ENCODE assay signal across 8 cellular contexts in genomic region chr7:32496052-32496813, GRCh38. TPM values are rescaled to one million over a fixed set of nuclear protein-coding genes. Genes with fewer than 3 reads are reported as not detected.
DNase-seq lines count a peak whose midpoint lies in the region; ATAC-seq, FAIRE-seq and TF ChIP-seq lines count a peak whose summit lies in the region.

No MANE protein-coding gene starts in this region.

- TF ChIP-seq CTCF in AG09309 (IDR thresholded peaks at IDR 0.05; ENCODE audit: control insufficient read depth, insufficient read depth, low read depth, low read length, missing control alignments), result no peak
- TF ChIP-seq CTCF in fibroblast of villous mesenchyme (IDR thresholded peaks at IDR 0.05; ENCODE audit: insufficient read depth, low read depth, low read length), result no peak
- TF ChIP-seq CTCF in sigmoid colon (IDR thresholded peaks at IDR 0.05), result no peak

- H3K27ac ChIP-seq in sigmoid colon, result peak overlapping the region; percentile 92 to 99 (median 97)

- no peak for FAIRE-seq in GM12891 (lab: Jason Lieb, UNC)

- DNase-seq in AG09309 (ENCODE audit: low read depth) (no peak), fibroblast of villous mesenchyme (ENCODE audit: low read depth) (no peak), sigmoid colon (no peak), GM12891 (ENCODE audit: insufficient read length, low spot score) (no peak), SKM-1 treated with dmso at 0.1 percent for 144 hours (lab: John Stamatoyannopoulos, UW; ENCODE audit: unreplicated experiment) (no peak)
- DNase-seq in stimulated activated CD4-positive, alpha-beta T cell treated with anti-CD3 and anti-CD28 coated beads, Interleukin-15, amount 100 ng/mL, for 24 hours, result no peak

- peak; percentile 1 for ATAC-seq in GM21381 (IDR thresholded peaks at IDR 0.05; ENCODE audit: unreplicated experiment)
- peak; percentile 38; the same call in 2 of the 3 replicates for ATAC-seq in SK-N-SH treated with all-trans-retinoic acid at 6 μM for 48 hours

- 4 to 5% methylated on average over 10 of the region's 10 CpGs for WGBS in sigmoid colon, 2 donors

- no peaks in the 10 kb centered on the region for H3K27me3 ChIP-seq in sigmoid colon

- H3K4me3 ChIP-seq in AG09309 (ENCODE audit: control insufficient read depth, low read depth, low read length) (peak overlapping the region; percentile 97), fibroblast of villous mesenchyme (ENCODE audit: low read depth, low read length) (peak overlapping the region; percentile 94), sigmoid colon (peak overlapping the region; percentile 79 to 99 (median 94))

- H3K36me3 ChIP-seq in sigmoid colon, result no peaks in the 10 kb centered on the region

- intact Hi-C loops in sigmoid colon (cut with DNase I), result loop anchor here (5.0 to 10.0 kb wide), 4 partner anchors 89 to 631 kb away; partner anchors contain the start of genes BBS9 and NT5C3A

- no peak for TF ChIP-seq EP300 in sigmoid colon (IDR thresholded peaks at IDR 0.05)

- no peak for TF ChIP-seq POLR2A in sigmoid colon (IDR thresholded peaks at IDR 0.05)
- TF ChIP-seq POLR2A in GM12891 (IDR thresholded peaks at IDR 0.05; ENCODE audit: low read depth, low read length), result no peak

- H3K9me3 ChIP-seq in sigmoid colon, result no peaks in the 10 kb centered on the region

- peaks cover 0 to 33% (median 23%) of the 10 kb centered on the region in 4 donors for H3K4me1 ChIP-seq in sigmoid colon

TF ChIP-seq in SK-N-SH treated with all-trans-retinoic acid at 6 μM for 48 hours, 23 proteins besides CTCF, POLR2A, EP300 and RAD21 (continues in another document):
- TF ChIP-seq ZFP3 (CRISPR knock-in tag; IDR thresholded peaks at IDR 0.05) (no peak), OSR1 (CRISPR knock-in tag; IDR thresholded peaks at IDR 0.05) (no peak), ZNF565 (CRISPR knock-in tag; conservative IDR thresholded peaks at IDR 0.05; ENCODE audit: low read depth) (no peak), CREB5 (CRISPR knock-in tag; IDR thresholded peaks at IDR 0.05; ENCODE audit: low read depth) (no peak), ISL1 (CRISPR knock-in tag; IDR thresholded peaks at IDR 0.05) (no peak), RARB (CRISPR knock-in tag; IDR thresholded peaks at IDR 0.05) (no peak), TSHZ2 (CRISPR knock-in tag; IDR thresholded peaks at IDR 0.05) (no peak), TCF4 (CRISPR knock-in tag; IDR thresholded peaks at IDR 0.05; ENCODE audit: borderline replicate concordance) (no peak), ARNTL (CRISPR knock-in tag; IDR thresholded peaks at IDR 0.05; ENCODE audit: borderline replicate concordance, low read depth) (no peak)

TF ChIP-seq in GM12891, 5 proteins besides CTCF, POLR2A, EP300 and RAD21:
- TF ChIP-seq POLR2AphosphoS5 (IDR thresholded peaks at IDR 0.05; ENCODE audit: low read depth, low read length), result no peak
- TF ChIP-seq PAX5 (IDR thresholded peaks at IDR 0.05; ENCODE audit: insufficient read depth, low read length, severe bottlenecking), result no peak
- TF ChIP-seq TAF1 (IDR thresholded peaks at IDR 0.05; ENCODE audit: low read depth, low read length), result no peak
- TF ChIP-seq POU2F2 (IDR thresholded peaks at IDR 0.05; ENCODE audit: low read depth, low read length), result no peak
- TF ChIP-seq SPI1 (IDR thresholded peaks at IDR 0.05; ENCODE audit: low read depth, low read length), result no peak

RNA-seq across cellular contexts. Expression of gene AVL9, which starts 0.9 kb away (rescaled TPM):
- total RNA-seq in fibroblast of villous mesenchyme (37.7 and 41.9 TPM in 2 replicates), sigmoid colon (10 to 100 TPM; 18.5 to 25.0 (median 21.0) TPM)
- 10 to 100 TPM; 15.6 to 35.1 (median 27.3) TPM for polyA plus RNA-seq in sigmoid colon
- 14.7 TPM for polyA plus RNA-seq in GM12891 (2012; ENCODE audit: low read depth, missing spikeins)

RNA-seq across cellular contexts. Expression of gene LSM5, which starts 6.1 kb away (rescaled TPM):
- total RNA-seq in fibroblast of villous mesenchyme, result 27.1 and 37.1 TPM in 2 replicates
- 10 to 100 TPM; 17.8 to 59.1 (median 23.1) TPM for total RNA-seq in sigmoid colon
- polyA plus RNA-seq in sigmoid colon, result 100 to 1,000 TPM in 1 of 3 donors, 10 to 100 TPM in 2; 86.5 to 107 (median 90.1) TPM
- 117 TPM for polyA plus RNA-seq in GM12891 (2012; ENCODE audit: low read depth, missing spikeins)
